ENCODE assay signal across 11 cellular contexts in the genomic region with DNA sequence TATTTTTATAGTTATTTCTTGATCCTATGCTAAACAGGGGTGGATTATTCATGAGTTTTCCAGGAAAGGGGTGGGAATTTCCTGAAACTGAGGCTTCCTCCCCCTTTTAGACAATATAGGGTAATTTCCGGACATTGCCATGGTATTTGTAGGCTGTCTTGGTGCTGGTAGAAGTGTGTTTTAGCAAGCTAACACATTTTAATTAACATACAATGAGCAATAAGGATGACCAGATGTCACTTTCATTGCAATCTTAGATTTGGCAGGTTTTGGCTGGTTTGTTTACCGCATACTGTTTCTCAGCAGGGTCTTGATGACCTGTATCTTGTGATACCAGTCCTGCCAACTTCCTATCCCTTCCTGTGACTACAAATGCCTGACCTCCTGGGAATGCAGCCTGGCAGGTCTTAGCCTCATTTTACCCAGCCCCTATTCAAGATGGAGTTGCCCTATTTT. TPM values are rescaled to one million over a fixed set of nuclear protein-coding genes. Genes with fewer than 3 reads are reported as not detected.
DNase-seq lines count a peak whose midpoint lies in the region; ATAC-seq, FAIRE-seq and TF ChIP-seq lines count a peak whose summit lies in the region.
"Had no signal": no experiment of that assay in that cellular context is flagged by ENCODE, and none has a peak within 500 bp of the region (broad histone marks: within the 10 kb centered on the region; RNA-seq: fewer than 3 reads in every experiment).

No MANE protein-coding gene starts in this region.

- no peaks in the 10 kb centered on the region for H3K9me3 ChIP-seq in CD4-positive, CD25-positive, alpha-beta regulatory T cell (ENCODE audit: control insufficient read depth in 2 of 2, low read length in 2 of 2)
- H3K9me3 ChIP-seq in PC-9 (ENCODE audit: insufficient read depth, low read depth) (no peaks in the 10 kb centered on the region), endothelial cell of umbilical vein (replicated peaks; ENCODE audit: control insufficient read depth, insufficient read depth, low read length) (no peaks in the 10 kb centered on the region)

- no peaks in the 10 kb centered on the region for H3K9me3 Mint-ChIP-seq in CD4-positive, CD25-positive, alpha-beta regulatory T cell
- H3K9me3 Mint-ChIP-seq in neural crest cell, result peaks cover 3% of the 10 kb centered on the region

- peak overlapping the region; percentile 62 for H3K27ac ChIP-seq in CD4-positive, CD25-positive, alpha-beta regulatory T cell (ENCODE audit: insufficient read depth, low read length, poor library complexity, severe bottlenecking)
- H3K27ac ChIP-seq in PC-9 (peak overlapping the region; percentile 94), endothelial cell of umbilical vein (ENCODE audit: insufficient read depth, low read depth, low read length) (peak overlapping the region; percentile 80)

- no peak for TF ChIP-seq CTCF in PC-9 (conservative IDR thresholded peaks at IDR 0.05)
- TF ChIP-seq CTCF in endothelial cell of umbilical vein (IDR thresholded peaks at IDR 0.05; ENCODE audit: extremely low read depth in 1 of 2, insufficient read depth in 1 of 2, low read depth in 1 of 2, low read length in 2 of 2), result no peak
- TF ChIP-seq CTCF in neural crest cell (conservative IDR thresholded peaks at IDR 0.05), result no peak

- H3K9me1 ChIP-seq in endothelial cell of umbilical vein (replicated peaks; ENCODE audit: control insufficient read depth, extremely low read depth, insufficient read depth, low read length), result no peaks in the 10 kb centered on the region

- BruUV-seq in PC-9 (replicated peaks; lab: Mats Ljungman, UMichigan) (no TSS peak), endothelial cell of umbilical vein (replicated peaks; lab: Mats Ljungman, UMichigan) (no TSS peak)

- no peak overlapping the region for H2AFZ ChIP-seq in PC-9
- H2AFZ ChIP-seq in endothelial cell of umbilical vein (ENCODE audit: low read depth, low read length), result no peak overlapping the region

- peaks cover 39% of the 10 kb centered on the region for H3K79me2 ChIP-seq in PC-9 (ENCODE audit: low read depth)
- H3K79me2 ChIP-seq in endothelial cell of umbilical vein (ENCODE audit: control insufficient read depth, insufficient read depth, low read length), result no peaks in the 10 kb centered on the region

- peak overlapping the region; percentile 48 for H3K9ac ChIP-seq in endothelial cell of umbilical vein (replicated peaks; ENCODE audit: extremely low read depth, insufficient read depth, low read length)

- dilution Hi-C loops in endothelial cell of umbilical vein (cut with MboI; ENCODE audit: extremely low pct_ligation_motif_present, low sequenced_read_pairs), result no loop called here

- H3K4me1 ChIP-seq in CD4-positive, CD25-positive, alpha-beta regulatory T cell (ENCODE audit: control insufficient read depth, insufficient read depth, low read length, poor library complexity, severe bottlenecking), result peaks cover 68% of the 10 kb centered on the region
- H3K4me1 ChIP-seq in PC-9 (replicated peaks; ENCODE audit: insufficient read depth) (peaks cover 75% of the 10 kb centered on the region), endothelial cell of umbilical vein (ENCODE audit: control insufficient read depth, extremely low read depth, insufficient read depth, low read length) (peaks cover 41% of the 10 kb centered on the region)

- peak in 1 of 3 donors; percentile 84 for DNase-seq in CD4-positive, CD25-positive, alpha-beta regulatory T cell
- DNase-seq in PC-9, result peak; percentile 79 to 99
- DNase-seq in endothelial cell of umbilical vein (ENCODE audit: low read depth, low spot score), result peak; percentile 92
- DNase-seq in neural crest cell (ENCODE audit: low read depth, low spot score), result no peak
- DNase-seq in activated naive CD4-positive, alpha-beta T cell (lab: John Stamatoyannopoulos, UW), result no peak
- DNase-seq in NCI-H2196 (lab: John Stamatoyannopoulos, UW; ENCODE audit: unreplicated experiment), result no peak
- no peak for DNase-seq in HCEC 1CT
- DNase-seq: amygdala, NCI-H2081 treated with DMSO at 0.1 percent for 48 hours had no signal

- ATAC-seq in CD4-positive, CD25-positive, alpha-beta regulatory T cell (ENCODE audit: low read depth in 2 of 2), result no peak
- no peak for ATAC-seq in GM18502 (IDR thresholded peaks at IDR 0.05; ENCODE audit: poor library complexity, unreplicated experiment)

- H3K9me2 ChIP-seq in PC-9 (ENCODE audit: insufficient read depth), result no peaks in the 10 kb centered on the region

- H3F3A ChIP-seq in PC-9 (ENCODE audit: insufficient read depth, low read depth), result peaks cover 69% of the 10 kb centered on the region

- TF ChIP-seq POLR2A in endothelial cell of umbilical vein (IDR thresholded peaks at IDR 0.05; ENCODE audit: low read depth, low read length), result no peak

- H3K36me3 ChIP-seq in CD4-positive, CD25-positive, alpha-beta regulatory T cell (ENCODE audit: control insufficient read depth, insufficient read depth, low read length), result no peaks in the 10 kb centered on the region
- H3K36me3 ChIP-seq in PC-9 (ENCODE audit: low read depth), result no peaks in the 10 kb centered on the region; the same call in 1 of the 2 replicates
- H3K36me3 ChIP-seq in endothelial cell of umbilical vein (ENCODE audit: control insufficient read depth in 2 of 2, extremely low read depth in 1 of 2, insufficient read depth in 2 of 2, low read length in 2 of 2), result no peaks in the 10 kb centered on the region

- POLR2A ChIA-PET in PC-9 (lab: Charles Lee; ENCODE audit: unreplicated experiment), result no interaction called here
- POLR2A ChIA-PET in endothelial cell of umbilical vein (lab: Charles Lee), result interaction anchor here (1.2 kb wide), 1 partner anchor 11 kb away, joined by 3 read pairs; no protein-coding TSS in a partner anchor

- peak; percentile 88 for FAIRE-seq in endothelial cell of umbilical vein (lab: Jason Lieb, UNC)
- FAIRE-seq: TTC549 had no signal

- peaks cover 22 to 77% (median 53%) of the 10 kb centered on the region in 4 donors for H3K4me1 Mint-ChIP-seq in CD4-positive, CD25-positive, alpha-beta regulatory T cell
- peaks cover 31% of the 10 kb centered on the region for H3K4me1 Mint-ChIP-seq in neural crest cell

- peak overlapping the region; percentile 86 to 90 (median 89) for H3K27ac Mint-ChIP-seq in CD4-positive, CD25-positive, alpha-beta regulatory T cell
- no peak overlapping the region for H3K27ac Mint-ChIP-seq in neural crest cell (ENCODE audit: unreplicated experiment)

- H3K4me3 Mint-ChIP-seq in CD4-positive, CD25-positive, alpha-beta regulatory T cell, result peak overlapping the region; percentile 62 to 79 (median 76)
- peak overlapping the region; percentile 7 for H3K4me3 Mint-ChIP-seq in neural crest cell

- CTCF ChIA-PET in PC-9 (lab: Charles Lee), result no interaction called here
- CTCF ChIA-PET in endothelial cell of umbilical vein (lab: Charles Lee), result interaction anchor here (0.8 to 5.1 kb wide), 5 partner anchors 9 to 109 kb away, joined by 3 to 48 read pairs (median 5); no protein-coding TSS in a partner anchor

- H3K27me3 Mint-ChIP-seq in CD4-positive, CD25-positive, alpha-beta regulatory T cell, result no peaks in the 10 kb centered on the region
- no peaks in the 10 kb centered on the region for H3K27me3 Mint-ChIP-seq in neural crest cell (ENCODE audit: low read depth)

- H3K36me3 Mint-ChIP-seq in CD4-positive, CD25-positive, alpha-beta regulatory T cell, result peaks cover 5% of the 10 kb centered on the region
- peaks cover 14% of the 10 kb centered on the region for H3K36me3 Mint-ChIP-seq in neural crest cell (ENCODE audit: low read depth)

- intact Hi-C loops in PC-9 (cut with micrococcal nuclease; ENCODE audit: unreplicated experiment), result loop anchor here (1.0 to 10.0 kb wide), 3 partner anchors 8 to 356 kb away; no protein-coding TSS in a partner anchor
- intact Hi-C loops in endothelial cell of umbilical vein (cut with micrococcal nuclease), result loop anchor here (1.0 to 2.0 kb wide), 3 partner anchors 9 to 16 kb away; no protein-coding TSS in a partner anchor

- H3K4me2 ChIP-seq in PC-9 (peak overlapping the region; percentile 77), endothelial cell of umbilical vein (ENCODE audit: insufficient read depth, low read length) (peak overlapping the region; percentile 54)

- no peaks in the 10 kb centered on the region for H4K20me1 ChIP-seq in PC-9 (ENCODE audit: insufficient read depth)
- no peaks in the 10 kb centered on the region for H4K20me1 ChIP-seq in endothelial cell of umbilical vein (replicated peaks; ENCODE audit: control insufficient read depth, extremely low read depth, insufficient read depth, low read length)

- H3K27me3 ChIP-seq in CD4-positive, CD25-positive, alpha-beta regulatory T cell (ENCODE audit: control insufficient read depth, insufficient read depth, low read length), result no peaks in the 10 kb centered on the region
- H3K27me3 ChIP-seq in PC-9 (ENCODE audit: insufficient read depth, low read depth) (no peaks in the 10 kb centered on the region), endothelial cell of umbilical vein (ENCODE audit: control insufficient read depth in 2 of 2, insufficient read depth in 2 of 2, low read length in 2 of 2) (no peaks in the 10 kb centered on the region)

- H3K4me3 ChIP-seq in CD4-positive, CD25-positive, alpha-beta regulatory T cell (ENCODE audit: low read depth, low read length), result peak overlapping the region; percentile 49
- H3K4me3 ChIP-seq in PC-9, result peak overlapping the region; percentile 65
- H3K4me3 ChIP-seq in endothelial cell of umbilical vein (replicated peaks in 1 of 3; ENCODE audit: insufficient read depth in 1 of 3, low read depth in 1 of 3, low read length in 3 of 3), result peak overlapping the region in 1 of 3 experiments; percentile 7

RNA-seq across cellular contexts. Expression of gene C1QTNF6, which starts 1.0 kb away (rescaled TPM):
- 13.6 TPM for total RNA-seq in CD4-positive, CD25-positive, alpha-beta regulatory T cell
- polyA plus RNA-seq in CD4-positive, CD25-positive, alpha-beta regulatory T cell, result 1 to 10 TPM; 1.6 to 2.4 (median 2.1) TPM
- total RNA-seq in PC-9 (2021) (72.2 and 85.9 TPM in 2 replicates), endothelial cell of umbilical vein (27.6 and 31.5 TPM in 2 replicates), neural crest cell (13.6 TPM in 2 replicates)
- polyA plus RNA-seq in endothelial cell of umbilical vein, result 20.2 and 23.6 TPM in 2 replicates
- polyA plus RNA-seq in endothelial cell of umbilical vein (2011; cell fraction: cytosol; rRNA removed), result 13.0 and 13.9 TPM in 2 replicates
- 21.5 and 22.1 TPM in 2 replicates for polyA plus RNA-seq in endothelial cell of umbilical vein (2011; cell fraction: nucleus; rRNA removed)
- polyA plus RNA-seq in endothelial cell of umbilical vein (2012), result 10.6 and 12.3 TPM in 2 replicates
- 9.3 and 12.7 TPM in 2 replicates for polyA minus RNA-seq in endothelial cell of umbilical vein
- 24.2 TPM for polyA minus RNA-seq in endothelial cell of umbilical vein (2011; cell fraction: cytosol; rRNA and poly(A)+ RNA removed)
- polyA minus RNA-seq in endothelial cell of umbilical vein (2011; cell fraction: nucleus; rRNA and poly(A)+ RNA removed), result 7.0 and 7.6 TPM in 2 replicates

RNA-seq across cellular contexts. Expression of gene SSTR3, which starts 23.2 kb away (rescaled TPM):
- 4.3 TPM for total RNA-seq in CD4-positive, CD25-positive, alpha-beta regulatory T cell
- polyA plus RNA-seq in CD4-positive, CD25-positive, alpha-beta regulatory T cell, result 1 to 10 TPM; 2.5 to 4.4 (median 3.6) TPM
- total RNA-seq in PC-9 (2021) (not detected in 2 replicates), endothelial cell of umbilical vein (not detected in 2 replicates), neural crest cell (0.09 TPM in 2 replicates)
- not detected in 2 replicates for polyA plus RNA-seq in endothelial cell of umbilical vein
- polyA plus RNA-seq in endothelial cell of umbilical vein (2011; cell fraction: cytosol; rRNA removed), result not detected in 2 replicates
- not detected in 2 replicates for polyA plus RNA-seq in endothelial cell of umbilical vein (2011; cell fraction: nucleus; rRNA removed)
- not detected in 2 replicates for polyA plus RNA-seq in endothelial cell of umbilical vein (2012)
- not detected in 2 replicates for polyA minus RNA-seq in endothelial cell of umbilical vein
- polyA minus RNA-seq in endothelial cell of umbilical vein (2011; cell fraction: cytosol; rRNA and poly(A)+ RNA removed), result not detected
- polyA minus RNA-seq in endothelial cell of umbilical vein (2011; cell fraction: nucleus; rRNA and poly(A)+ RNA removed), result not detected in 2 replicates

RNA-seq across cellular contexts. Expression of gene IL2RB, which starts 39.3 kb away (rescaled TPM):
- 197 TPM for total RNA-seq in CD4-positive, CD25-positive, alpha-beta regulatory T cell
- 100 to 1,000 TPM; 160 to 189 (median 163) TPM for polyA plus RNA-seq in CD4-positive, CD25-positive, alpha-beta regulatory T cell
- total RNA-seq in PC-9 (2021) (0.46 and 1.0 TPM in 2 replicates), endothelial cell of umbilical vein (not detected in 2 replicates), neural crest cell (0.50 and 0.56 TPM in 2 replicates)
- 0.01 and 0.10 TPM in 2 replicates for polyA plus RNA-seq in endothelial cell of umbilical vein
- not detected in 2 replicates for polyA plus RNA-seq in endothelial cell of umbilical vein (2011; cell fraction: cytosol; rRNA removed)
- polyA plus RNA-seq in endothelial cell of umbilical vein (2011; cell fraction: nucleus; rRNA removed), result not detected in 2 replicates
- polyA plus RNA-seq in endothelial cell of umbilical vein (2012), result not detected in 2 replicates
- polyA minus RNA-seq in endothelial cell of umbilical vein, result not detected in 2 replicates
- polyA minus RNA-seq in endothelial cell of umbilical vein (2011; cell fraction: cytosol; rRNA and poly(A)+ RNA removed), result not detected
- not detected in 2 replicates for polyA minus RNA-seq in endothelial cell of umbilical vein (2011; cell fraction: nucleus; rRNA and poly(A)+ RNA removed)

RNA-seq across cellular contexts. Expression of gene RAC2, which starts 55.0 kb away (rescaled TPM):
- total RNA-seq in CD4-positive, CD25-positive, alpha-beta regulatory T cell, result 537 TPM
- 1,000 to 10,000 TPM in 2 of 4 donors, 100 to 1,000 TPM in 2; 861 to 1,162 (median 988) TPM for polyA plus RNA-seq in CD4-positive, CD25-positive, alpha-beta regulatory T cell
- total RNA-seq in PC-9 (2021) (79.9 and 90.5 TPM in 2 replicates), endothelial cell of umbilical vein (111 and 122 TPM in 2 replicates), neural crest cell (0.21 TPM in 1 of 2 replicates, not detected in the other)
- 181 and 196 TPM in 2 replicates for polyA plus RNA-seq in endothelial cell of umbilical vein
- 128 and 131 TPM in 2 replicates for polyA plus RNA-seq in endothelial cell of umbilical vein (2011; cell fraction: cytosol; rRNA removed)
- polyA plus RNA-seq in endothelial cell of umbilical vein (2011; cell fraction: nucleus; rRNA removed), result 62.5 and 70.8 TPM in 2 replicates
- 122 and 165 TPM in 2 replicates for polyA plus RNA-seq in endothelial cell of umbilical vein (2012)
- 92.2 and 107 TPM in 2 replicates for polyA minus RNA-seq in endothelial cell of umbilical vein
- not detected for polyA minus RNA-seq in endothelial cell of umbilical vein (2011; cell fraction: cytosol; rRNA and poly(A)+ RNA removed)
- polyA minus RNA-seq in endothelial cell of umbilical vein (2011; cell fraction: nucleus; rRNA and poly(A)+ RNA removed), result 21.8 and 27.2 TPM in 2 replicates

Comparison
In these comparisons a context has a peak if more than half of its experiments do, and no peak if none do; other contexts are left out.
1. DNase-seq: peak in PC-9 (2 of 2) and endothelial cell of umbilical vein (single experiment); none in neural crest cell (single experiment), activated naive CD4-positive, alpha-beta T cell (0 of 4), NCI-H2196 (single experiment) and HCEC 1CT (single experiment).
2. RNA of gene IL2RB, which starts 39.3 kb away (total RNA-seq): 197 TPM in CD4-positive, CD25-positive, alpha-beta regulatory T cell (single experiment); 0.50 to 0.56 TPM in neural crest cell, 0.46 to 1.0 TPM in PC-9 and not detected in endothelial cell of umbilical vein; every median in the first group is over 10 times any median in the second.
3. Peak in every context shown above with its lines, with median percentiles within 50 percentile points of each other: H3K27ac ChIP-seq.